ENCODE assay signal across 24 cellular contexts in genomic region chr5:54601393-54601792, GRCh38.
DNase-seq lines count a peak whose midpoint lies in the region; ATAC-seq and TF ChIP-seq lines count a peak whose summit lies in the region.
"Had no signal": no experiment of that assay in that cellular context is flagged by ENCODE, and none has a peak within 500 bp of the region (broad histone marks: within the 10 kb centered on the region; RNA-seq: fewer than 3 reads in every experiment).

No MANE protein-coding gene starts in this region.

- no peaks in the 10 kb centered on the region for H3K36me3 ChIP-seq in heart right ventricle
- H3K36me3 ChIP-seq: brain microvascular endothelial cell, gastrocnemius medialis, tibial artery had no signal

- peaks cover 10 to 21% of the 10 kb centered on the region in 2 donors for H3K36me3 Mint-ChIP-seq in stimulated activated naive B cell treated with anti-CD40 and anti-IgM and Interleukin-4, amounts not matched to agents 10 μg/mL and 1 μg/mL and 100 μg/mL, for 72 hours

- H3K27me3 ChIP-seq in heart right ventricle = no peaks in the 10 kb centered on the region
- H3K27me3 ChIP-seq: brain microvascular endothelial cell, gastrocnemius medialis, tibial artery had no signal

- no peak overlapping the region for H3K4me3 Mint-ChIP-seq in stimulated activated naive B cell treated with anti-CD40 and anti-IgM and Interleukin-4, amounts not matched to agents 10 μg/mL and 1 μg/mL and 100 μg/mL, for 72 hours
- H3K4me3 Mint-ChIP-seq: activated CD8-positive, alpha-beta memory T cell treated with anti-CD3 and anti-CD28 coated beads, Interleukin-2, amount 10 ng/mL, durations not matched to agents 7 days and 5 days; activated naive CD4-positive, alpha-beta T cell treated with anti-CD3 and anti-CD28 coated beads for 36 hours; B cell; stimulated activated naive CD8-positive, alpha-beta T cell treated with anti-CD3 and anti-CD28 coated beads, Interleukin-15, Interleukin-2, amounts not matched to agents 100 ng/mL and 50 ng/mL, for 24 hours had no signal

- no peaks in the 10 kb centered on the region for H3K27me3 Mint-ChIP-seq in stimulated activated naive B cell treated with anti-CD40 and anti-IgM and Interleukin-4, amounts not matched to agents 10 μg/mL and 1 μg/mL and 100 μg/mL, for 72 hours
- H3K27me3 Mint-ChIP-seq: stimulated activated naive CD8-positive, alpha-beta T cell treated with anti-CD3 and anti-CD28 coated beads, Interleukin-15, Interleukin-2, amounts not matched to agents 100 ng/mL and 50 ng/mL, for 24 hours had no signal

- WGBS in heart right ventricle, 2 donors = 51 to 65% methylated on average over 4 of the region's 4 CpGs

- no peak for TF ChIP-seq CTCF in heart right ventricle (IDR thresholded peaks at IDR 0.05)

- ATAC-seq in Right ventricle myocardium superior (ENCODE audit: poor library complexity) = peak; percentile 42
- peak in 7 of 8 donors; percentile 18 to 50 (median 37) for ATAC-seq in heart right ventricle
- no peak for ATAC-seq in HG03342 (IDR thresholded peaks at IDR 0.05; ENCODE audit: unreplicated experiment)
- ATAC-seq in stimulated activated naive B cell treated with anti-CD40 and anti-IgM and Interleukin-4, amounts not matched to agents 10 μg/mL and 1 μg/mL and 100 μg/mL, for 72 hours (replicated peaks) = no peak
- ATAC-seq: A549; activated CD8-positive, alpha-beta memory T cell treated with anti-CD3 and anti-CD28 coated beads, Interleukin-2, amount 10 ng/mL, durations not matched to agents 7 days and 5 days had no signal

- no peak for DNase-seq in Right ventricle myocardium superior
- no peak for DNase-seq in cardiac septum (ENCODE audit: low spot score)
- no peak for DNase-seq in heart right ventricle
- peak; percentile 76 for DNase-seq in pons (ENCODE audit: low spot score)
- DNase-seq in stimulated activated naive B cell treated with anti-CD40 and anti-IgM and Interleukin-4, amounts not matched to agents 10 μg/mL and 1 μg/mL and 100 μg/mL, for 72 hours = no peak
- no peak for DNase-seq in NCI-H2171 (lab: John Stamatoyannopoulos, UW)
- no peak for DNase-seq in posterior cingulate gyrus
- DNase-seq: activated CD4-positive, alpha-beta T cell treated with anti-CD3 and anti-CD28 coated beads for 48 hours; activated CD8-positive, alpha-beta memory T cell treated with anti-CD3 and anti-CD28 coated beads, Interleukin-2, amount 10 ng/mL, durations not matched to agents 7 days and 5 days; activated naive CD4-positive, alpha-beta T cell treated with anti-CD3 and anti-CD28 coated beads for 36 hours; brain microvascular endothelial cell; DMS53; effector memory CD4-positive, alpha-beta T cell; gastrocnemius medialis; GDM1; NCI-H69; stimulated activated CD4-positive, alpha-beta T cell treated with anti-CD3 and anti-CD28 coated beads, Interleukin-4, amount 100 ng/mL, for 4 hours; tibial artery had no signal

- H3K27ac ChIP-seq in heart right ventricle = peak overlapping the region in 4 of 10 donors; percentile 20 to 83 (median 44)
- H3K27ac ChIP-seq: A549, brain microvascular endothelial cell, gastrocnemius medialis, RWPE1, VCaP had no signal

- peaks cover 0 to 31% (median 9%) of the 10 kb centered on the region in 11 donors for H3K9me3 ChIP-seq in heart right ventricle
- H3K9me3 ChIP-seq: gastrocnemius medialis had no signal

- peaks cover 9 to 16% of the 10 kb centered on the region in 2 donors for H3K4me1 Mint-ChIP-seq in stimulated activated naive B cell treated with anti-CD40 and anti-IgM and Interleukin-4, amounts not matched to agents 10 μg/mL and 1 μg/mL and 100 μg/mL, for 72 hours
- H3K4me1 Mint-ChIP-seq: activated CD8-positive, alpha-beta memory T cell treated with anti-CD3 and anti-CD28 coated beads, Interleukin-2, amount 10 ng/mL, durations not matched to agents 7 days and 5 days had no signal

- peaks cover 15 to 16% of the 10 kb centered on the region in 2 donors for H3K9me3 Mint-ChIP-seq in stimulated activated naive B cell treated with anti-CD40 and anti-IgM and Interleukin-4, amounts not matched to agents 10 μg/mL and 1 μg/mL and 100 μg/mL, for 72 hours

- peaks cover 0 to 20% (median 9%) of the 10 kb centered on the region in 9 donors for H3K4me1 ChIP-seq in heart right ventricle
- H3K4me1 ChIP-seq: A549 had no signal

- intact Hi-C loops in Right ventricle myocardium superior (cut with DNase I) = no loop called here
- intact Hi-C loops in cardiac septum (cut with DNase I) = loop anchor here (5.0 kb wide), 1 partner anchor 46 kb away; no protein-coding TSS in a partner anchor
- intact Hi-C loops in heart right ventricle (cut with DNase I) = no loop called here
- intact Hi-C loops in posterior cingulate gyrus (cut with DNase I) = no loop called here

- H3K27ac Mint-ChIP-seq in stimulated activated naive B cell treated with anti-CD40 and anti-IgM and Interleukin-4, amounts not matched to agents 10 μg/mL and 1 μg/mL and 100 μg/mL, for 72 hours = no peak overlapping the region
- H3K27ac Mint-ChIP-seq: activated CD8-positive, alpha-beta memory T cell treated with anti-CD3 and anti-CD28 coated beads, Interleukin-2, amount 10 ng/mL, durations not matched to agents 7 days and 5 days; activated naive CD4-positive, alpha-beta T cell treated with anti-CD3 and anti-CD28 coated beads for 36 hours; B cell; stimulated activated naive CD8-positive, alpha-beta T cell treated with anti-CD3 and anti-CD28 coated beads, Interleukin-15, Interleukin-2, amounts not matched to agents 100 ng/mL and 50 ng/mL, for 24 hours had no signal

- H3K4me3 ChIP-seq in heart right ventricle = no peak overlapping the region
- H3K4me3 ChIP-seq: A549, gastrocnemius medialis, tibial artery had no signal

Comparison
In these comparisons a context has a peak if more than half of its experiments do, and no peak if none do; other contexts are left out.
1. ATAC-seq: peak in Right ventricle myocardium superior (single experiment) and heart right ventricle (7 of 8); none in HG03342 (single experiment) and stimulated activated naive B cell treated with anti-CD40 and anti-IgM and Interleukin-4, amounts not matched to agents 10 μg/mL and 1 μg/mL and 100 μg/mL, for 72 hours (0 of 2).